26 cellular contexts compared by ENCODE assay signal in genomic region chr17:63493411-63493810, GRCh38. TPM values are rescaled to one million over a fixed set of nuclear protein-coding genes. Genes with fewer than 3 reads are reported as not detected.
"Had no signal": no experiment of that assay in that cellular context is flagged by ENCODE, and none has a peak within 500 bp of the region (broad histone marks: within the 10 kb centered on the region; RNA-seq: fewer than 3 reads in every experiment).

No MANE protein-coding gene starts in this region.

- H3K27ac ChIP-seq: RWPE1 had no signal

- H3K9me3 ChIP-seq: SK-N-SH had no signal

- H3K36me3 Mint-ChIP-seq: IgD-negative memory B cell had no signal

- H3K4me1 Mint-ChIP-seq: IgD-negative memory B cell had no signal

- H3K27me3 Mint-ChIP-seq: IgD-negative memory B cell had no signal

- ATAC-seq: K562, Panc1, PC-3 had no signal

- H3K27ac Mint-ChIP-seq: IgD-negative memory B cell had no signal

- H3K4me2 ChIP-seq: SK-N-SH had no signal

- H3K9ac ChIP-seq: SK-N-SH had no signal

- DNase-seq: MV-4-11, NCI-H1048, NCI-H1105, NCI-H1417, NCI-H146, NCI-H1694 treated with DMSO at 0.1 percent for 48 hours, NCI-H1930, NCI-H2081 treated with DMSO at 0.1 percent for 48 hours, NCI-H2171, NCI-H226, NCI-H446, NCI-H510A, NCI-H524 treated with DMSO at 0.1 percent for 48 hours, NCI-H69, NCI-H774, PC-3, SHP77, SK-N-SH, SW 1271 had no signal

- H3K4me3 ChIP-seq: K562 had no signal

- H3K9me3 Mint-ChIP-seq: IgD-negative memory B cell had no signal

- FAIRE-seq: K562 had no signal

RNA-seq across cellular contexts. Expression of gene KCNH6, which starts 29.7 kb away (rescaled TPM):
- total RNA-seq: K562, LHCN-M2, MCF 10A, PC-3, SK-MEL-5 had no signal
- polyA plus RNA-seq: IgD-negative memory B cell, K562 had no signal
